In genomic region chr2:144259332-144259731, GRCh38 we compare ENCODE assay signal across 22 cellular contexts.
"Had no signal": no experiment of that assay in that cellular context is flagged by ENCODE, and none has a peak within 500 bp of the region (broad histone marks: within the 10 kb centered on the region; RNA-seq: fewer than 3 reads in every experiment).

No MANE protein-coding gene starts in this region.

- H3K36me3 ChIP-seq: MG63, SJSA1 had no signal

- H3K27ac ChIP-seq: HL-60, SJSA1, SK-N-MC had no signal

- DNase-seq: KBM-7, MG63, NCI-H1092, NCI-H1105 treated with DMSO at 0.1 percent for 48 hours, NCI-H1417 treated with DMSO at 0.1 percent for 48 hours, NCI-H146, NCI-H1694 treated with DMSO at 0.1 percent for 48 hours, NCI-H1930, NCI-H2081, NCI-H2107, NCI-H226, NCI-H446, NCI-H510A, NCI-H524 treated with DMSO at 0.1 percent for 48 hours, NCI-H69, NCI-H774, Right ventricle myocardium superior, RPMI8226, SIG-M5 had no signal

- H3K27me3 ChIP-seq: MG63, SJSA1 had no signal

- H3K4me1 ChIP-seq: SJSA1 had no signal

- H3K4me3 ChIP-seq: MG63, SJSA1, SK-N-MC had no signal
